Comparison of ENCODE assay signal across 26 cellular contexts in genomic region chr2:228644199-228644598, GRCh38.
"Had no signal": no experiment of that assay in that cellular context is flagged by ENCODE, and none has a peak within 500 bp of the region (broad histone marks: within the 10 kb centered on the region; RNA-seq: fewer than 3 reads in every experiment).

No MANE protein-coding gene starts in this region.

- H3K4me1 ChIP-seq: stomach, suprapubic skin, testis, thyroid gland, tibial artery, tibial nerve, transverse colon, upper lobe of left lung, upper lobe of right lung, uterus, vagina had no signal

- H3K36me3 ChIP-seq: stomach, suprapubic skin, thoracic aorta, thyroid gland, tibial artery, tibial nerve, transverse colon, upper lobe of left lung, upper lobe of right lung, uterus, vagina had no signal

- H3K4me3 ChIP-seq: stomach, suprapubic skin, testis, thoracic aorta, thyroid gland, tibial artery, tibial nerve, transverse colon, upper lobe of left lung, upper lobe of right lung, uterus, vagina had no signal

- H3K27ac ChIP-seq: stomach, suprapubic skin, testis, thoracic aorta, thyroid gland, tibial artery, tibial nerve, transverse colon, upper lobe of left lung, upper lobe of right lung, uterus, vagina had no signal

- DNase-seq: stimulated activated CD4-positive, alpha-beta T cell treated with anti-CD3 and anti-CD28 coated beads, Interleukin-2, amount 100 ng/mL, for 48 hours; stimulated activated CD4-positive, alpha-beta T cell treated with anti-CD3 and anti-CD28 coated beads, Interleukin-4, amount 100 ng/mL, for 1 hour; stimulated activated CD4-positive, alpha-beta T cell treated with anti-CD3 and anti-CD28 coated beads, Interleukin-4, amount 100 ng/mL, for 24 hours; stimulated activated CD4-positive, alpha-beta T cell treated with anti-CD3 and anti-CD28 coated beads, Interleukin-4, amount 100 ng/mL, for 4 hours; stimulated activated CD8-positive, alpha-beta memory T cell treated with anti-CD3 and anti-CD28 coated beads, Interleukin-4, amount 100 ng/mL, for 48 hours; stimulated activated naive B cell treated with anti-CD40 and anti-IgM and Interleukin-4, amounts not matched to agents 10 μg/mL and 1 μg/mL and 100 μg/mL, for 72 hours; stimulated activated naive CD4-positive, alpha-beta T cell; stimulated activated naive CD4-positive, alpha-beta T cell treated with Interleukin-2 at 50 U/mL for 16 hours; stimulated activated naive CD8-positive, alpha-beta T cell treated with anti-CD3 and anti-CD28 coated beads, Interleukin-15, amount 100 ng/mL, for 72 hours; stimulated activated naive CD8-positive, alpha-beta T cell treated with anti-CD3 and anti-CD28 coated beads, Interleukin-15, Interleukin-2, amounts not matched to agents 100 U/mL and 50 U/mL, for 24 hours; stomach; substantia nigra; testis; thyroid gland; tibial artery; transverse colon; trophoblast cell; upper lobe of left lung; upper lobe of right lung; uterus had no signal

- H3K9me3 ChIP-seq: stomach, suprapubic skin, testis, thoracic aorta, thyroid gland, tibial artery, tibial nerve, transverse colon, upper lobe of left lung, upper lobe of right lung, uterus, vagina had no signal

- ATAC-seq: stimulated activated effector memory CD8-positive, alpha-beta T cell treated with anti-CD3 and anti-CD28 coated beads, Interleukin-12 subunit alpha, Interleukin-12 subunit beta, amount 100 ng/mL, for 72 hours; stimulated activated memory B cell treated with anti-CD40 and anti-IgM and Interleukin-4, amounts not matched to agents 10 μg/mL and 1 μg/mL and 100 μg/mL, for 72 hours; stimulated activated naive B cell treated with anti-CD40 and anti-IgM and Interleukin-4, amounts not matched to agents 10 μg/mL and 1 μg/mL and 100 μg/mL, for 72 hours; stimulated activated naive CD8-positive, alpha-beta T cell treated with anti-CD3 and anti-CD28 coated beads, Interleukin-15, amount 100 ng/mL, for 72 hours; stimulated activated naive CD8-positive, alpha-beta T cell treated with anti-CD3 and anti-CD28 coated beads, Interleukin-15, Interleukin-2, amounts not matched to agents 100 U/mL and 50 U/mL, for 24 hours; upper lobe of right lung had no signal

- H3K27me3 ChIP-seq: stomach, suprapubic skin, testis, thyroid gland, tibial artery, tibial nerve, transverse colon, upper lobe of left lung, upper lobe of right lung, uterus, vagina had no signal
